Comparison of ENCODE assay signal across 9 cellular contexts in the genomic region with DNA sequence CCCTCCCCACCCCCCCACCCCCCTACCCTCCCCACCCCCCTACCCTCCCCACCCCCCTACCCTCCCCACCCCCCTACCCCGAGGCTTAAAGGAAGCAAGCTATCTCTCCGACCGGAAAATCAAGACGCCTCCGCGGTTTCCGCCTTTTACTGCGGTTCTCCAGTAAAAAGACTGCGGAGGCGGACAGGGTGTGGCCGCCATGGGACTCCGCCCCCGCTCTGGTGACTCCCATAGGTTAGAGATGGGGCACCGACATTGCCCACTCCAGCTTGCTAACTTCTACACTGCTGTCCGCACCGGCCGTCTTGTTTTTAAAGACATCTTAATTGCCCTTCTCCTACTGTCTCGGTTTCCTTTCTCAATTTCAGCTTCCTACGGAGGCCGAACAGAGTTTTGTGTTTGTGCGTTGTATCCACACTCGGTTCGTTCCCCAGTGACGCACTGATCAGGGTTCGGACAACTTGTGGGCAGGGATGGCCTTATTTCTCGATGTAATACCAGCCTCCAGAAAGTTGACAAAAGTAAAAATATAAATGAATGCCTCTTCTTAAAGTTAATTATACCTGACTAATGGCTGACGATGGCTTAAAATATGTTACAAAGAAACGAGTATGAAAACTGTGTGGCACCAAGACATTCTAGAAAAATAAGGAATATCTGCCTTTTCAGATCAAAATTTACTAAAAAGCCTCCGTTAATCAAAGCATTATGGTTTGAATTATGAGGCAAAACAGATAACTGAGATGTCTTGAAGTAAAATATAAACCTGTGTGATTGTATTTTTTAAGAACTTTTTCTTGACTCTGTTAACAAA. TPM values are rescaled to one million over a fixed set of nuclear protein-coding genes. Genes with fewer than 3 reads are reported as not detected.
DNase-seq lines count a peak whose midpoint lies in the region; ATAC-seq, FAIRE-seq and TF ChIP-seq lines count a peak whose summit lies in the region.
"Had no signal": no experiment of that assay in that cellular context is flagged by ENCODE, and none has a peak within 500 bp of the region (broad histone marks: within the 10 kb centered on the region; RNA-seq: fewer than 3 reads in every experiment).

No MANE protein-coding gene starts in this region.

- no peaks in the 10 kb centered on the region for H4K20me1 ChIP-seq in GM12878 (ENCODE audit: control insufficient read depth, insufficient read depth)

- no peaks in the 10 kb centered on the region for H3K27me3 ChIP-seq in CD8-positive, alpha-beta T cell (ENCODE audit: insufficient read depth, low read length)
- H3K27me3 ChIP-seq in GM12878 (replicated peaks in 1 of 2; ENCODE audit: control insufficient read depth in 2 of 2, insufficient read depth in 2 of 2, low read length in 1 of 2), result no peaks in the 10 kb centered on the region

- H3K9me3 ChIP-seq in CD8-positive, alpha-beta T cell (ENCODE audit: low read length), result no peaks in the 10 kb centered on the region
- H3K9me3 ChIP-seq in GM12878 (replicated peaks; ENCODE audit: control insufficient read depth, insufficient read depth, low read length), result peaks cover 7% of the 10 kb centered on the region; the same call in 2 of the 3 replicates

- intact Hi-C loops in CD8-positive, alpha-beta T cell (cut with DNase I, micrococcal nuclease), result loop anchor here (1.0 to 5.0 kb wide), 7 partner anchors 21 to 221 kb away; partner anchors contain the start of genes TIGD7 (in 2 of the 2), ZNF263 (in 2 of the 2) and ZNF75A (in 2 of the 2)
- intact Hi-C loops in GM12878 (cut with micrococcal nuclease; ENCODE audit: unreplicated experiment), result no loop called here

- RAD21 ChIA-PET in GM12878 (lab: Charles Lee; ENCODE audit: unreplicated experiment), result interaction anchor here (0.5 kb wide), 1 partner anchor 264 kb away, joined by 3 read pairs; no protein-coding TSS in a partner anchor

- H3K36me3 ChIP-seq in CD8-positive, alpha-beta T cell (ENCODE audit: insufficient read depth, low read length), result peaks cover 14% of the 10 kb centered on the region
- H3K36me3 ChIP-seq in GM12878 (ENCODE audit: control insufficient read depth in 2 of 2, insufficient read depth in 2 of 2, low read length in 1 of 2), result peaks cover 0 to 7% of the 10 kb centered on the region in 2 experiments; a peak in 2 of 4 replicates

- no peak overlapping the region for H3K4me3 ChIP-seq in CD8-positive, alpha-beta T cell (ENCODE audit: low read depth, low read length)
- H3K4me3 ChIP-seq in GM12878, result no peak overlapping the region

- POLR2A ChIA-PET in CD8-positive, alpha-beta T cell (lab: Charles Lee), result interaction anchor here (0.7 to 5.2 kb wide), 9 partner anchors 11 to 165 kb away, joined by 3 to 37 read pairs (median 5); partner anchors contain the start of genes ZNF174, ZNF263 and ZSCAN32
- POLR2A ChIA-PET in GM12878 (lab: Charles Lee), result interaction anchor here (1.1 kb wide), 1 partner anchor 47 kb away, joined by 8 read pairs; the partner anchor contains the start of gene ZNF263

- CTCF ChIA-PET in CD8-positive, alpha-beta T cell (lab: Charles Lee), result interaction anchor here (1.1 to 4.2 kb wide), 3 partner anchors 27 to 70 kb away, joined by 3 to 14 read pairs (median 6); no protein-coding TSS in a partner anchor
- CTCF ChIA-PET in GM12878 (lab: Yijun Ruan, JAX), result interaction anchor here (1.2 kb wide), 1 partner anchor 48 kb away, joined by 4 read pairs; no protein-coding TSS in a partner anchor

- no peak for TF ChIP-seq EP300 in GM12878 (IDR thresholded peaks at IDR 0.05; ENCODE audit: borderline replicate concordance in 1 of 2, control insufficient read depth in 1 of 2, low read depth in 2 of 2, low read length in 2 of 2)

- H3K4me1 Mint-ChIP-seq in CD8-positive, alpha-beta T cell (ENCODE audit: low read depth), result peaks cover 40% of the 10 kb centered on the region
- H3K4me1 Mint-ChIP-seq in nephron progenitor cell, result peaks cover 13% of the 10 kb centered on the region

- H3K79me2 ChIP-seq in GM12878 (ENCODE audit: control insufficient read depth, insufficient read depth, low read length), result peaks cover 10% of the 10 kb centered on the region

- peak in 6 of 7 experiments; percentile 15 to 83 (median 40) for DNase-seq in CD8-positive, alpha-beta T cell
- DNase-seq in T follicular helper cell (ENCODE audit: low read depth) (peak; percentile 61), GM12878 (ENCODE audit: low read depth, low spot score) (no peak), nephron progenitor cell (peak; percentile 15), superior temporal gyrus (ENCODE audit: extremely low spot score) (no peak), anterior cingulate cortex (lab: John Stamatoyannopoulos, UW) (no peak), cerebellum (ENCODE audit: low spot score) (no peak), D721Med (ENCODE audit: insufficient read length, low spot score) (no peak)

- peak; percentile 26 for ATAC-seq in CD8-positive, alpha-beta T cell
- ATAC-seq in GM12878, result no peak

- TF ChIP-seq CTCF in CD8-positive, alpha-beta T cell (IDR thresholded peaks at IDR 0.05), result no peak
- TF ChIP-seq CTCF in GM12878 (IDR thresholded peaks at IDR 0.05 in 2 of 3, conservative IDR thresholded peaks at IDR 0.05 in 1 of 3; ENCODE audit: control insufficient read depth in 2 of 3, extremely low read depth in 1 of 3, insufficient read depth in 1 of 3, low read depth in 3 of 3, low read length in 3 of 3) (no peak), nephron progenitor cell (IDR thresholded peaks at IDR 0.05) (no peak), D721Med (IDR thresholded peaks at IDR 0.05; ENCODE audit: insufficient read depth, missing control alignments) (no peak)

- no peak for TF ChIP-seq POLR2A in GM12878 (IDR thresholded peaks at IDR 0.05; ENCODE audit: low read depth, low read length)

- in situ Hi-C loops in GM12878 (cut with MboI), result no loop called here

- H3K4me3 Mint-ChIP-seq in CD8-positive, alpha-beta T cell, result peak overlapping the region; percentile 73
- H3K4me3 Mint-ChIP-seq in nephron progenitor cell, result peak overlapping the region; percentile 78

- peaks cover 30% of the 10 kb centered on the region for H3K36me3 Mint-ChIP-seq in CD8-positive, alpha-beta T cell
- peaks cover 28% of the 10 kb centered on the region for H3K36me3 Mint-ChIP-seq in nephron progenitor cell (ENCODE audit: low read depth)

- 91% methylated on average over 25 of the region's 29 CpGs for WGBS in GM12878 (ENCODE audit: insufficient coverage, insufficient replicate concordance, low lambda C conversion rate, missing lambda C conversion rate)

- H3K27ac ChIP-seq in CD8-positive, alpha-beta T cell (ENCODE audit: low read depth, low read length), result no peak overlapping the region
- H3K27ac ChIP-seq in GM12878 (ENCODE audit: control insufficient read depth, insufficient read depth), result no peak overlapping the region

- TF ChIP-seq RAD21 in GM12878 (IDR thresholded peaks at IDR 0.05; ENCODE audit: insufficient read depth, low read depth, low read length), result no peak

- SMC1A ChIA-PET in GM12878 (lab: Charles Lee; ENCODE audit: uncharacterized antibody, unreplicated experiment), result interaction anchor here (0.7 kb wide), 1 partner anchor 31 kb away, joined by 3 read pairs; no protein-coding TSS in a partner anchor

- H3K9ac ChIP-seq in GM12878 (ENCODE audit: control insufficient read depth, insufficient read depth, low read length), result no peak overlapping the region

- no TSS peak for BruUV-seq in GM12878 (replicated peaks; lab: Mats Ljungman, UMichigan)

- H3K9me3 Mint-ChIP-seq in CD8-positive, alpha-beta T cell, result no peaks in the 10 kb centered on the region
- peaks cover 66% of the 10 kb centered on the region for H3K9me3 Mint-ChIP-seq in nephron progenitor cell

- peaks cover 21% of the 10 kb centered on the region for H3K4me1 ChIP-seq in CD8-positive, alpha-beta T cell (ENCODE audit: insufficient read depth, low read length)
- no peaks in the 10 kb centered on the region for H3K4me1 ChIP-seq in GM12878 (ENCODE audit: control insufficient read depth, insufficient read depth, low read length)

- no peak overlapping the region for H2AFZ ChIP-seq in GM12878 (ENCODE audit: control insufficient read depth, low read depth, low read length)

- no peak overlapping the region for H3K4me2 ChIP-seq in GM12878 (ENCODE audit: control insufficient read depth, insufficient read depth)

- no peaks in the 10 kb centered on the region for H3K27me3 Mint-ChIP-seq in CD8-positive, alpha-beta T cell (ENCODE audit: low read depth)
- H3K27me3 Mint-ChIP-seq in nephron progenitor cell (ENCODE audit: low read depth, poor library complexity), result peaks cover 6% of the 10 kb centered on the region

- H3K27ac Mint-ChIP-seq in CD8-positive, alpha-beta T cell, result peak overlapping the region; percentile 82
- H3K27ac Mint-ChIP-seq in nephron progenitor cell, result no peak overlapping the region

- FAIRE-seq in GM12878 (lab: Jason Lieb, UNC) (no peak), D721Med (lab: Jason Lieb, UNC) (no peak)

RNA-seq across cellular contexts. Expression of gene ZNF200, which starts 1.1 kb away (rescaled TPM):
- 10 to 100 TPM; 12.5 to 14.1 TPM for total RNA-seq in CD8-positive, alpha-beta T cell
- total RNA-seq in GM12878 (2013; cell fraction: nucleolus; rRNA removed), result 30.1 and 31.9 TPM in 2 replicates
- total RNA-seq in GM12878 (2014; rRNA removed) (12.8 and 14.1 TPM in 2 replicates), GM12878 (2014; rRNA removed; fragmentation: Illumina TruSeq; extraction: Trizol) (11.5 and 12.1 TPM in 2 replicates), GM12878 (2021) (8.7 and 10.4 TPM in 2 replicates), cerebellum (12.7 TPM)
- polyA plus RNA-seq in GM12878 (2011; ENCODE audit: low read depth), result 3.1 TPM
- polyA plus RNA-seq in GM12878 (2011; rRNA removed) (6.3 and 7.8 TPM in 2 replicates), GM12878 (2014; fragmentation: Illumina TruSeq; extraction: Trizol) (8.9 and 11.2 TPM in 2 replicates), GM12878 (2014; fragmentation: Nextera tagmentation; extraction: Ambion mirVana) (1 to 10 TPM; 4.0 to 4.1 TPM), GM12878 (2014; rRNA removed) (5.2 and 8.3 TPM in 2 replicates), GM12878 (2016; fragmentation: Nextera tagmentation; extraction: Ambion mirVana) (10 to 100 TPM; 12.4 to 13.9 TPM)
- polyA plus RNA-seq in GM12878 (2011; cell fraction: cytosol; rRNA removed), result 4.1 and 4.6 TPM in 2 replicates
- 8.2 and 10.6 TPM in 2 replicates for polyA plus RNA-seq in GM12878 (2011; cell fraction: nucleus; rRNA removed)
- 4.6 and 5.5 TPM in 2 replicates for polyA plus RNA-seq in GM12878 (2012)
- 9.2 and 11.3 TPM in 2 replicates for polyA minus RNA-seq in GM12878 (2011; rRNA and poly(A)+ RNA removed)
- 4.0 and 7.1 TPM in 2 replicates for polyA minus RNA-seq in GM12878 (2011; cell fraction: cytosol; rRNA and poly(A)+ RNA removed)
- polyA minus RNA-seq in GM12878 (2011; cell fraction: nucleus; rRNA and poly(A)+ RNA removed), result 9.7 and 17.2 TPM in 2 replicates

RNA-seq across cellular contexts. Expression of gene MEFV, which starts 20.4 kb away (rescaled TPM):
- total RNA-seq in CD8-positive, alpha-beta T cell, result under 1 TPM; 0.19 to 0.30 TPM
- 0.29 TPM in 1 of 2 replicates, not detected in the other for total RNA-seq in GM12878 (2013; cell fraction: nucleolus; rRNA removed)
- total RNA-seq in GM12878 (2014; rRNA removed), result 0.05 and 0.11 TPM in 2 replicates
- 0.14 TPM in 1 of 2 replicates, not detected in the other for total RNA-seq in GM12878 (2014; rRNA removed; fragmentation: Illumina TruSeq; extraction: Trizol)
- total RNA-seq in GM12878 (2021), result 0.10 and 0.11 TPM in 2 replicates
- not detected for polyA plus RNA-seq in GM12878 (2011; ENCODE audit: low read depth)
- polyA plus RNA-seq in GM12878 (2011; rRNA removed), result 0.03 TPM in 1 of 2 replicates, not detected in the other
- not detected in 2 replicates for polyA plus RNA-seq in GM12878 (2011; cell fraction: cytosol; rRNA removed)
- 0.03 and 0.10 TPM in 2 replicates for polyA plus RNA-seq in GM12878 (2011; cell fraction: nucleus; rRNA removed)
- 0.07 and 0.13 TPM in 2 replicates for polyA plus RNA-seq in GM12878 (2012)
- 0.07 and 0.08 TPM in 2 replicates for polyA plus RNA-seq in GM12878 (2014; fragmentation: Illumina TruSeq; extraction: Trizol)
- not detected for polyA plus RNA-seq in GM12878 (2014; fragmentation: Nextera tagmentation; extraction: Ambion mirVana)
- 0.09 and 0.29 TPM in 2 replicates for polyA plus RNA-seq in GM12878 (2014; rRNA removed)
- not detected for polyA plus RNA-seq in GM12878 (2016; fragmentation: Nextera tagmentation; extraction: Ambion mirVana)
- 0.29 TPM in 1 of 2 replicates, not detected in the other for polyA minus RNA-seq in GM12878 (2011; rRNA and poly(A)+ RNA removed)
- polyA minus RNA-seq in GM12878 (2011; cell fraction: cytosol; rRNA and poly(A)+ RNA removed), result not detected in 2 replicates
- not detected in 2 replicates for polyA minus RNA-seq in GM12878 (2011; cell fraction: nucleus; rRNA and poly(A)+ RNA removed)
- total RNA-seq in cerebellum, result 0.27 TPM
- total RNA-seq: G401 had no signal

RNA-seq across cellular contexts. Expression of gene ZNF263, which starts 47.2 kb away (rescaled TPM):
- total RNA-seq in CD8-positive, alpha-beta T cell, result 10 to 100 TPM; 44.2 to 49.0 TPM
- total RNA-seq in GM12878 (2013; cell fraction: nucleolus; rRNA removed), result 63.5 and 73.7 TPM in 2 replicates
- total RNA-seq in GM12878 (2014; rRNA removed) (39.0 and 45.6 TPM in 2 replicates), GM12878 (2014; rRNA removed; fragmentation: Illumina TruSeq; extraction: Trizol) (29.0 and 29.7 TPM in 2 replicates), GM12878 (2021) (24.6 and 28.3 TPM in 2 replicates), cerebellum (34.7 TPM)
- 22.5 TPM for polyA plus RNA-seq in GM12878 (2011; ENCODE audit: low read depth)
- polyA plus RNA-seq in GM12878 (2011; rRNA removed) (12.0 and 13.4 TPM in 2 replicates), GM12878 (2014; fragmentation: Illumina TruSeq; extraction: Trizol) (31.2 and 38.0 TPM in 2 replicates), GM12878 (2014; fragmentation: Nextera tagmentation; extraction: Ambion mirVana) (1 to 10 TPM; 4.7 to 5.3 TPM), GM12878 (2014; rRNA removed) (22.6 and 23.2 TPM in 2 replicates), GM12878 (2016; fragmentation: Nextera tagmentation; extraction: Ambion mirVana) (10 to 100 TPM; 17.2 to 26.3 TPM)
- 17.2 and 18.2 TPM in 2 replicates for polyA plus RNA-seq in GM12878 (2011; cell fraction: cytosol; rRNA removed)
- 29.7 and 36.6 TPM in 2 replicates for polyA plus RNA-seq in GM12878 (2011; cell fraction: nucleus; rRNA removed)
- 22.7 and 28.4 TPM in 2 replicates for polyA plus RNA-seq in GM12878 (2012)
- 12.2 and 17.7 TPM in 2 replicates for polyA minus RNA-seq in GM12878 (2011; rRNA and poly(A)+ RNA removed)
- polyA minus RNA-seq in GM12878 (2011; cell fraction: cytosol; rRNA and poly(A)+ RNA removed), result 11.1 and 13.6 TPM in 2 replicates
- 20.8 and 27.5 TPM in 2 replicates for polyA minus RNA-seq in GM12878 (2011; cell fraction: nucleus; rRNA and poly(A)+ RNA removed)

RNA-seq across cellular contexts. Expression of gene OR1F1, which starts 48.1 kb away (rescaled TPM):
- not detected for total RNA-seq in CD8-positive, alpha-beta T cell
- not detected in 2 replicates for total RNA-seq in GM12878 (2013; cell fraction: nucleolus; rRNA removed)
- total RNA-seq in GM12878 (2014; rRNA removed) (not detected in 2 replicates), GM12878 (2014; rRNA removed; fragmentation: Illumina TruSeq; extraction: Trizol) (not detected in 2 replicates), GM12878 (2021) (not detected in 2 replicates), cerebellum (1.1 TPM)
- not detected for polyA plus RNA-seq in GM12878 (2011; ENCODE audit: low read depth)
- polyA plus RNA-seq in GM12878 (2011; rRNA removed) (0.12 TPM in 1 of 2 replicates, not detected in the other), GM12878 (2014; fragmentation: Illumina TruSeq; extraction: Trizol) (0.10 TPM in 1 of 2 replicates, not detected in the other), GM12878 (2014; fragmentation: Nextera tagmentation; extraction: Ambion mirVana) (not detected), GM12878 (2014; rRNA removed) (0.14 TPM in 1 of 2 replicates, not detected in the other), GM12878 (2016; fragmentation: Nextera tagmentation; extraction: Ambion mirVana) (not detected)
- polyA plus RNA-seq in GM12878 (2011; cell fraction: cytosol; rRNA removed), result 0.30 and 0.36 TPM in 2 replicates
- 0.12 TPM in 1 of 2 replicates, not detected in the other for polyA plus RNA-seq in GM12878 (2011; cell fraction: nucleus; rRNA removed)
- not detected in 2 replicates for polyA plus RNA-seq in GM12878 (2012)
- 1.1 TPM in 1 of 2 replicates, not detected in the other for polyA minus RNA-seq in GM12878 (2011; rRNA and poly(A)+ RNA removed)
- polyA minus RNA-seq in GM12878 (2011; cell fraction: cytosol; rRNA and poly(A)+ RNA removed), result not detected in 2 replicates
- not detected in 2 replicates for polyA minus RNA-seq in GM12878 (2011; cell fraction: nucleus; rRNA and poly(A)+ RNA removed)
- total RNA-seq: G401 had no signal

Comparison
In these comparisons a context has a peak if more than half of its experiments do, and no peak if none do; other contexts are left out.
1. DNase-seq: peak in CD8-positive, alpha-beta T cell (6 of 7), T follicular helper cell (single experiment) and nephron progenitor cell (single experiment); none in GM12878 (single experiment), superior temporal gyrus (single experiment), anterior cingulate cortex (0 of 58), cerebellum (single experiment) and D721Med (single experiment).